Comparison of ENCODE assay signal across 34 cellular contexts in the genomic region with DNA sequence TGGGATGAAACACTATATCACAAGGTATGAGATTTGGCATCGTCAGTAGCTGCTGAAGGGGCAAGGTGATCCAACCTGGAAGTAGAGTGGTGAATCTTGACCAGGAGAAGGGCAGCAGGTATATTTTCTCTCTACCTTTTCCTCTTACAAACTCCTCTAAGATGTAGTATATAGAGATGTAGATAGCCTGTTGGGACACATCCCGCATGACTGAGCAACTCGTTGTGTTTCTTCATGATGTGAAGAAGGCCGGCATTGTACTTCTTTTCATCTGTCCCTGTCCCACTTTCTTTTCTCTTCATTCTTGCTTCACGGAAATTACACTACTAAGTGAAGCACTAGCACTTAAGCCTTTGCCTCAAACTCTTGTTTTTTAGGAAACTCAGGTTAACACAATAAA.
"Had no signal": no experiment of that assay in that cellular context is flagged by ENCODE, and none has a peak within 500 bp of the region (broad histone marks: within the 10 kb centered on the region; RNA-seq: fewer than 3 reads in every experiment).

No MANE protein-coding gene starts in this region.

- DNase-seq: Karpas-422, Kasumi-1, MG63, MM.1S, MV-4-11, NCI-H1048, NCI-H1092, NCI-H1092 treated with DMSO at 0.1 percent for 48 hours, NCI-H1105, NCI-H1105 treated with DMSO at 0.1 percent for 48 hours, NCI-H1417, NCI-H1417 treated with DMSO at 0.1 percent for 48 hours, NCI-H1436, NCI-H1436 treated with DMSO at 0.1 percent for 48 hours, NCI-H146, NCI-H1694, NCI-H1694 treated with DMSO at 0.1 percent for 48 hours, NCI-H187, NCI-H187 treated with DMSO at 0.1 percent for 48 hours, NCI-H1930, NCI-H2029, NCI-H2029 treated with DMSO at 0.1 percent for 48 hours, NCI-H2081, NCI-H2081 treated with DMSO at 0.1 percent for 48 hours, NCI-H2107, NCI-H2171, NCI-H2171 treated with DMSO at 0.1 percent for 48 hours, NCI-H2227 treated with DMSO at 0.1 percent for 48 hours, NCI-H226, NCI-H345, NCI-H446, NCI-H446 treated with DMSO at 0.1 percent for 48 hours, NCI-H510A, NCI-H510A treated with DMSO at 0.1 percent for 48 hours had no signal

- H3K27me3 ChIP-seq: MG63 had no signal

- H3K4me3 ChIP-seq: MG63 had no signal

- H3K9me3 ChIP-seq: MG63 had no signal

- H3K36me3 ChIP-seq: MG63 had no signal
